ENCODE assay signal across 8 cellular contexts in genomic region chr22:21726650-21727049, GRCh38. TPM values are rescaled to one million over a fixed set of nuclear protein-coding genes. Genes with fewer than 3 reads are reported as not detected.
DNase-seq lines count a peak whose midpoint lies in the region; ATAC-seq and TF ChIP-seq lines count a peak whose summit lies in the region.

No MANE protein-coding gene starts in this region.

- TF ChIP-seq CTCF in AG10803 (conservative IDR thresholded peaks at IDR 0.05; ENCODE audit: low read length) = peak; percentile 9; the same call in 1 of the 2 replicates
- TF ChIP-seq CTCF in RWPE2 (IDR thresholded peaks at IDR 0.05; ENCODE audit: poor library complexity, severe bottlenecking) = peak; percentile 34
- peak in 3 of 6 experiments; percentile 11 to 22 (median 14) for TF ChIP-seq CTCF in Peyer's patch (IDR thresholded peaks at IDR 0.05)

- H3K9me3 Mint-ChIP-seq in stimulated activated naive CD8-positive, alpha-beta T cell treated with anti-CD3 and anti-CD28 coated beads, Interleukin-15, amount 100 ng/mL, for 72 hours = no peaks in the 10 kb centered on the region

- H3K27ac ChIP-seq in RWPE2 (ENCODE audit: poor library complexity, severe bottlenecking) (no peak overlapping the region), Peyer's patch (no peak overlapping the region)

- no peak overlapping the region for H3K4me3 Mint-ChIP-seq in stimulated activated naive CD8-positive, alpha-beta T cell treated with anti-CD3 and anti-CD28 coated beads, Interleukin-15, amount 100 ng/mL, for 72 hours

- H3K27me3 ChIP-seq in RWPE2 (ENCODE audit: insufficient read depth, poor library complexity, severe bottlenecking) = no peaks in the 10 kb centered on the region
- H3K27me3 ChIP-seq in Peyer's patch = no peaks in the 10 kb centered on the region

- peaks cover 10% of the 10 kb centered on the region for H3K4me1 Mint-ChIP-seq in stimulated activated naive CD8-positive, alpha-beta T cell treated with anti-CD3 and anti-CD28 coated beads, Interleukin-15, amount 100 ng/mL, for 72 hours

- peak; percentile 71; the same call in 2 of the 3 replicates for ATAC-seq in RWPE2 (ENCODE audit: low read depth)
- ATAC-seq in stimulated activated naive CD8-positive, alpha-beta T cell treated with anti-CD3 and anti-CD28 coated beads, Interleukin-15, amount 100 ng/mL, for 72 hours = peak; percentile 87

- no peaks in the 10 kb centered on the region for H3K9me3 ChIP-seq in RWPE2 (ENCODE audit: severe bottlenecking)
- no peaks in the 10 kb centered on the region for H3K9me3 ChIP-seq in Peyer's patch

- DNase-seq in AG10803 (ENCODE audit: low read depth) (no peak), GM19240 (ENCODE audit: insufficient read length, low spot score) (peak; percentile 35), RWPE2 (ENCODE audit: low spot score) (no peak), erythroblast (lab: John Stamatoyannopoulos, UW) (peak; percentile 17 to 19), LoVo (ENCODE audit: low spot score) (no peak), Peyer's patch (no peak), NCI-H2029 (lab: John Stamatoyannopoulos, UW) (no peak)
- peak; percentile 12 to 44 for DNase-seq in stimulated activated naive CD8-positive, alpha-beta T cell treated with anti-CD3 and anti-CD28 coated beads, Interleukin-15, amount 100 ng/mL, for 72 hours

- H3K4me1 ChIP-seq in RWPE2 (ENCODE audit: insufficient read depth, poor library complexity, severe bottlenecking) (no peaks in the 10 kb centered on the region), Peyer's patch (no peaks in the 10 kb centered on the region)

- no peaks in the 10 kb centered on the region for H3K36me3 ChIP-seq in RWPE2 (ENCODE audit: low read depth)
- no peaks in the 10 kb centered on the region for H3K36me3 ChIP-seq in Peyer's patch

- no peak overlapping the region for H3K27ac Mint-ChIP-seq in stimulated activated naive CD8-positive, alpha-beta T cell treated with anti-CD3 and anti-CD28 coated beads, Interleukin-15, amount 100 ng/mL, for 72 hours

- H3K27me3 Mint-ChIP-seq in stimulated activated naive CD8-positive, alpha-beta T cell treated with anti-CD3 and anti-CD28 coated beads, Interleukin-15, amount 100 ng/mL, for 72 hours = peaks cover 16% of the 10 kb centered on the region

- TF ChIP-seq POLR2A in erythroblast (IDR thresholded peaks at IDR 0.05; ENCODE audit: low read length) (no peak), Peyer's patch (IDR thresholded peaks at IDR 0.05) (no peak)

- no peak overlapping the region for H3K4me3 ChIP-seq in AG10803 (ENCODE audit: low read length)
- no peak overlapping the region for H3K4me3 ChIP-seq in RWPE2 (ENCODE audit: severe bottlenecking)
- no peak overlapping the region for H3K4me3 ChIP-seq in Peyer's patch

RNA-seq across cellular contexts. Expression of gene YPEL1, which starts 8.9 kb away (rescaled TPM):
- 1 to 10 TPM; 3.3 to 4.8 (median 3.4) TPM for total RNA-seq in Peyer's patch

Comparison
In these comparisons a context has a peak if more than half of its experiments do, and no peak if none do; other contexts are left out.
1. DNase-seq: peak in GM19240 (single experiment), erythroblast (2 of 2) and stimulated activated naive CD8-positive, alpha-beta T cell treated with anti-CD3 and anti-CD28 coated beads, Interleukin-15, amount 100 ng/mL, for 72 hours (2 of 2); none in AG10803 (single experiment), RWPE2 (single experiment), LoVo (single experiment), Peyer's patch (0 of 3) and NCI-H2029 (single experiment).